ENCODE assay signal across 14 cellular contexts in the genomic region with DNA sequence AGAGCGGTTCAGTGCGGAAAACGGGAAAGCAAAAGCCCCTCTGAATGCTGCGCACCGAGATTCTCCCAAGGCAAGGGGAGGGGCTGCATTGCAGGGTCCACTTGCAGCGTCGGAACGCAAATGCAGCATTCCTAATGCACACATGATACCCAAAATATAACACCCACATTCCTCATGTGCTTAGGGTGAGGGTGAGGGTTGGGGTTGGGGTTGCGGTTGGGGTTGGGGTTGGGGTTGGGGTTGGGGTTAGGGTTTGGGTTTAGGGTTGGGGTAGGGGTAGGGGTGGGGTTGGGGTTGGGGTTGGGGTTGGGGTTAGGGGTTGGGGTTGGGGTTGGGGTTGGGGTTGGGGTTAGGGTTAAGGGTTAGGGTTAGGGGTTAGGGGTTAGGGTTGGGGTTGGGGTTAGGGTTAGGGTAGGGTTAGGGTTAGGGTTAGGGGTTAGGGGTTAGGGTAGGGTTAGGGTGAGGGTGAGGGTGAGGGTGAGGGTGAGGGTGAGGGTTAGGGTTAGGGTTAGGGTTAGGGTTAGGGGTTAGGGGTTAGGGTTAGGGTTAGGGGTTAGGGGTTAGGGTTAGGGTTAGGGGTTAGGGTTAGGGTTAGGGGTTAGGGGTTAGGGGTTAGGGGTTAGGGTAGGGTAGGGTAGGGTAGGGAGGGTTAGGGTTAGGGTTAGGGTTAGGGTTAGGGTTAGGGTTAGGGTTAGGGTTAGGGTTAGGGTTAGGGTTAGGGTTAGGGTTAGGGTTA. TPM values are rescaled to one million over a fixed set of nuclear protein-coding genes. Genes with fewer than 3 reads are reported as not detected.
DNase-seq lines count a peak whose midpoint lies in the region; ATAC-seq, FAIRE-seq and TF ChIP-seq lines count a peak whose summit lies in the region.
"Not testable (repeated sequence)": the region's sequence is repeated elsewhere in the genome, so short reads cannot be mapped to it uniquely, and the experiment has no call there.
"Had no signal": no experiment of that assay in that cellular context is flagged by ENCODE, and none has a peak within 500 bp of the region (broad histone marks: within the 10 kb centered on the region; RNA-seq: fewer than 3 reads in every experiment).

No MANE protein-coding gene starts in this region.

- H2AFZ ChIP-seq in HepG2 (ENCODE audit: low read length); neuronal stem cell (ENCODE audit: low read length): not testable (repeated sequence)

- DNase-seq in NAMALWA (ENCODE audit: low spot score) (peak; percentile 4), neuronal stem cell (ENCODE audit: low spot score) (peak; percentile 9)
- not testable (repeated sequence) for DNase-seq in left ventricle myocardium superior; HepG2 (ENCODE audit: low spot score); upper lobe of right lung

- intact Hi-C loops in left ventricle myocardium superior (cut with micrococcal nuclease); HepG2 (cut with micrococcal nuclease; ENCODE audit: unreplicated experiment); upper lobe of right lung (cut with DNase I): not testable (repeated sequence)

- ATAC-seq in activated T-helper 17 cell treated with anti-CD3 and anti-CD28 coated beads, Interleukin-2, amount 50 U/mL, for 72 hours (replicated peaks), result peak; percentile 31
- ATAC-seq in esophagus mucosa (peak; percentile 33), left ventricle myocardium superior (peak; percentile 28), HepG2 (peak; percentile 66), upper lobe of right lung (peak; percentile 37)

- H3K9me3 Mint-ChIP-seq in activated T-helper 17 cell treated with anti-CD3 and anti-CD28 coated beads, Interleukin-2, amount 50 U/mL, for 72 hours, result not testable (repeated sequence)

- not testable (repeated sequence) for H4K8ac ChIP-seq in neuronal stem cell (ENCODE audit: low read depth, low read length)

- not testable (repeated sequence) for H3K79me1 ChIP-seq in neuronal stem cell (ENCODE audit: low read depth, low read length)

- H2BK120ac ChIP-seq in neuronal stem cell (ENCODE audit: low read depth, low read length), result not testable (repeated sequence)

- H3K79me2 ChIP-seq in HepG2 (ENCODE audit: insufficient read depth, low read length), result not testable (repeated sequence)

- H3K36me3 Mint-ChIP-seq in activated T-helper 17 cell treated with anti-CD3 and anti-CD28 coated beads, Interleukin-2, amount 50 U/mL, for 72 hours (ENCODE audit: low read depth), result not testable (repeated sequence)

- H2BK12ac ChIP-seq in neuronal stem cell (ENCODE audit: low read length), result not testable (repeated sequence)

- in situ Hi-C loops in HepG2 (cut with HindIII; ENCODE audit: extremely low pct_ligation_motif_present, low pct_unique_long_range_greater_than_20kb), result not testable (repeated sequence)

- CTCF ChIA-PET in HepG2 (lab: Yijun Ruan, JAX; ENCODE audit: low intra/inter-chr PET ratio, low total read pairs), result not testable (repeated sequence)

- not testable (repeated sequence) for H3K4ac ChIP-seq in neuronal stem cell (ENCODE audit: low read length)

- H3K27ac Mint-ChIP-seq in activated T-helper 17 cell treated with anti-CD3 and anti-CD28 coated beads, Interleukin-2, amount 50 U/mL, for 72 hours, result not testable (repeated sequence)

- H3K27me3 Mint-ChIP-seq in activated T-helper 17 cell treated with anti-CD3 and anti-CD28 coated beads, Interleukin-2, amount 50 U/mL, for 72 hours, result not testable (repeated sequence)

- H3K9me3 ChIP-seq in HepG2 (ENCODE audit: low read length); neuronal stem cell (replicated peaks in 1 of 2; ENCODE audit: control insufficient read depth in 2 of 2, insufficient read depth in 1 of 2, low read depth in 1 of 2, low read length in 2 of 2); upper lobe of right lung: not testable (repeated sequence)

- H3K9ac ChIP-seq in HepG2 (ENCODE audit: insufficient read depth, low read depth, low read length); neuronal stem cell (ENCODE audit: low read depth, low read length, poor library complexity): not testable (repeated sequence)

- TF ChIP-seq CTCF in HepG2 (CRISPR knock-in tag; IDR thresholded peaks at IDR 0.05); upper lobe of right lung (IDR thresholded peaks at IDR 0.05): not testable (repeated sequence)

- not testable (repeated sequence) for H3K27ac ChIP-seq in HepG2 (ENCODE audit: extremely low read length, insufficient read depth, low read length); neuronal stem cell (replicated peaks; ENCODE audit: low read length); upper lobe of right lung

- 77% methylated on average over 4 of the region's 9 CpGs for WGBS in HepG2 (ENCODE audit: low lambda C conversion rate)
- no CpG with 5 or more reads among the region's 9 CpGs for WGBS in neuronal stem cell (ENCODE audit: extremely low coverage in 2 of 2, insufficient read length in 2 of 2, insufficient replicate concordance in 1 of 2), 2 donors

- not testable (repeated sequence) for TF ChIP-seq RAD21 in HepG2 (CRISPR knock-in tag; IDR thresholded peaks at IDR 0.05)

- H3K4me3 ChIP-seq in GM08714 (ENCODE audit: low read length), result peak overlapping the region; percentile 38; the same call in 1 of the 2 replicates
- not testable (repeated sequence) for H3K4me3 ChIP-seq in HepG2 (replicated peaks in 1 of 3; ENCODE audit: insufficient read depth in 1 of 3, low read depth in 2 of 3, low read length in 3 of 3); neuronal stem cell (ENCODE audit: low read length in 2 of 2); upper lobe of right lung

- not testable (repeated sequence) for BruUV-seq in HepG2 (replicated peaks; lab: Mats Ljungman, UMichigan)

- H3K4me1 ChIP-seq in HepG2 (ENCODE audit: insufficient read depth, low read length); neuronal stem cell (ENCODE audit: control insufficient read depth in 2 of 2, insufficient read depth in 1 of 2, low read depth in 1 of 2, low read length in 2 of 2); upper lobe of right lung: not testable (repeated sequence)

- H2AK5ac ChIP-seq in neuronal stem cell (ENCODE audit: low read depth, low read length), result not testable (repeated sequence)

- not testable (repeated sequence) for H3K23ac ChIP-seq in neuronal stem cell (ENCODE audit: low read depth, low read length, poor library complexity)

- not testable (repeated sequence) for H3K27me3 ChIP-seq in HepG2 (ENCODE audit: control insufficient read depth in 1 of 2, insufficient read depth in 2 of 2, low read length in 2 of 2); neuronal stem cell (ENCODE audit: control insufficient read depth in 3 of 3, insufficient read depth in 3 of 3, low read depth in 1 of 3, low read length in 3 of 3); upper lobe of right lung

- H3K4me3 Mint-ChIP-seq in activated T-helper 17 cell treated with anti-CD3 and anti-CD28 coated beads, Interleukin-2, amount 50 U/mL, for 72 hours, result not testable (repeated sequence)

- H2BK15ac ChIP-seq in neuronal stem cell (ENCODE audit: low read length), result not testable (repeated sequence)

- H2BK5ac ChIP-seq in neuronal stem cell (ENCODE audit: low read length), result not testable (repeated sequence)

- not testable (repeated sequence) for H3K14ac ChIP-seq in neuronal stem cell (ENCODE audit: low read length)

- H4K91ac ChIP-seq in neuronal stem cell (ENCODE audit: low read depth, low read length, poor library complexity), result peak overlapping the region; percentile 60

- H3K36me3 ChIP-seq in HepG2 (replicated peaks in 1 of 2; ENCODE audit: control insufficient read depth in 1 of 2, insufficient read depth in 2 of 2, low read length in 2 of 2); neuronal stem cell (replicated peaks in 1 of 2; ENCODE audit: control insufficient read depth in 2 of 2, insufficient read depth in 2 of 2, low read length in 2 of 2); upper lobe of right lung: not testable (repeated sequence)

- not testable (repeated sequence) for TF ChIP-seq POLR2A in HepG2 (IDR thresholded peaks at IDR 0.05; ENCODE audit: insufficient read depth in 1 of 2, low read depth in 2 of 2, low read length in 2 of 2)

- POLR2A ChIA-PET in HepG2 (lab: Yijun Ruan, JAX), result not testable (repeated sequence)

- not testable (repeated sequence) for H3K18ac ChIP-seq in neuronal stem cell (ENCODE audit: low read length)

- FAIRE-seq in HepG2 (lab: Jason Lieb, UNC), result not testable (repeated sequence)

- H3K4me1 Mint-ChIP-seq in activated T-helper 17 cell treated with anti-CD3 and anti-CD28 coated beads, Interleukin-2, amount 50 U/mL, for 72 hours, result not testable (repeated sequence)

- not testable (repeated sequence) for H3K4me2 ChIP-seq in HepG2 (ENCODE audit: low read depth, low read length)
- peak overlapping the region; percentile 13 for H3K4me2 ChIP-seq in neuronal stem cell (ENCODE audit: insufficient read depth, low read length, poor library complexity, severe bottlenecking)

- TF ChIP-seq EP300 in HepG2 (IDR thresholded peaks at IDR 0.05; ENCODE audit: low read depth in 2 of 2, low read length in 2 of 2); HepG2 (CRISPR knock-in tag; IDR thresholded peaks at IDR 0.05; ENCODE audit: borderline replicate concordance): not testable (repeated sequence)

- H4K20me1 ChIP-seq in HepG2 (ENCODE audit: insufficient read depth, low read length), result not testable (repeated sequence)

RNA-seq across cellular contexts. Expression of gene IL9R, which starts 32.4 kb away (rescaled TPM):
- total RNA-seq in activated T-helper 17 cell treated with anti-CD3 and anti-CD28 coated beads, Interleukin-2, amount 50 U/mL, for 72 hours, result 1 to 10 TPM; 4.1 to 4.3 TPM
- total RNA-seq in esophagus mucosa (0.44 TPM), left ventricle myocardium superior (not detected), HepG2 (2016; rRNA removed; fragmentation: Illumina TruSeq; extraction: Trizol) (not detected in 2 replicates), upper lobe of right lung (1.2 TPM)
- not detected in 2 replicates for total RNA-seq in HepG2 (2016; cell fraction: cytosol; rRNA removed; fragmentation: Illumina TruSeq; extraction: Trizol; ENCODE audit: low read depth)
- not detected in 2 replicates for total RNA-seq in HepG2 (2016; cell fraction: insoluble cytoplasmic fraction; rRNA removed; fragmentation: Illumina TruSeq; extraction: Trizol)
- not detected in 2 replicates for total RNA-seq in HepG2 (2016; cell fraction: membrane; rRNA removed; fragmentation: Illumina TruSeq; extraction: Trizol)
- not detected in 2 replicates for total RNA-seq in HepG2 (2016; cell fraction: nucleus; rRNA removed; fragmentation: Illumina TruSeq; extraction: Trizol)
- 0.05 TPM in 1 of 2 replicates, not detected in the other for polyA plus RNA-seq in HepG2 (2011; rRNA removed)
- polyA plus RNA-seq in HepG2 (2011; cell fraction: cytosol; rRNA removed), result 0.03 TPM in 1 of 2 replicates, not detected in the other
- 0.12 and 0.16 TPM in 2 replicates for polyA plus RNA-seq in HepG2 (2011; cell fraction: nucleus; rRNA removed)
- not detected in 2 replicates for polyA plus RNA-seq in HepG2 (2012)
- not detected in 2 replicates for polyA plus RNA-seq in HepG2 (2016; cell fraction: cytosol; fragmentation: Illumina TruSeq; extraction: Trizol; ENCODE audit: low read depth)
- polyA plus RNA-seq in HepG2 (2016; cell fraction: insoluble cytoplasmic fraction; fragmentation: Illumina TruSeq; extraction: Trizol; ENCODE audit: low read depth), result not detected in 2 replicates
- not detected in 2 replicates for polyA plus RNA-seq in HepG2 (2016; cell fraction: membrane; fragmentation: Illumina TruSeq; extraction: Trizol; ENCODE audit: low read depth)
- 0.23 and 0.38 TPM in 2 replicates for polyA plus RNA-seq in HepG2 (2016; cell fraction: nucleus; fragmentation: Illumina TruSeq; extraction: Trizol; ENCODE audit: insufficient read depth, low read depth)
- 0.06 TPM in 1 of 2 replicates, not detected in the other for polyA minus RNA-seq in HepG2 (2011; rRNA and poly(A)+ RNA removed; ENCODE audit: low replicate concordance)
- not detected in 2 replicates for polyA minus RNA-seq in HepG2 (2011; cell fraction: cytosol; rRNA and poly(A)+ RNA removed)
- not detected in 2 replicates for polyA minus RNA-seq in HepG2 (2011; cell fraction: nucleus; rRNA and poly(A)+ RNA removed)
- 0.03 TPM for polyA plus RNA-seq in neuronal stem cell (2013, experiment 1 of 2)
- polyA plus RNA-seq in neuronal stem cell (2013, experiment 2 of 2), result 0.03 TPM
- total RNA-seq: Caco-2, G401, H4, M059J, Right ventricle myocardium inferior, SJSA1 had no signal
